Comparison of ENCODE assay signal across 1 cellular context in the genomic region with DNA sequence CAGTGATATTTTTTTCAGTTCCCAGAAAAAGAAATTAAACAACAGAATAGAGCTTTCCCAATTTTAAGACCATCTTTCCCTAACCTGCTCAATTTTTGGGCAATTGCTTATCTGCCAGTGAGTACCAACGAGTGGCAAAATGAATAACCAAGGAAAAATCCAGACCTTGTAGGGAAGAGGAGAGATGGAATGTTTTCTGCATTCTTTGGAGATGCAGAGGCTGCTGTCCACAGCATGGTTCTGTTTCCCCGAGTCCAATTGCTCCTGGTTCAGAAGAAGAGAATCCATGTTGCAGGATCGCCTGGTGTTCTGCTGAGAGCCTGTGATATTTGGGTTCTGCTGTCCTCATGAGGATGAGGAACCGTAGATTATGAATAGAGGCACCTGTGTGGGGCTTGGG.
TF ChIP-seq lines count a peak whose summit lies in the region.

No MANE protein-coding gene starts in this region.

TF ChIP-seq in HepG2, 621 proteins besides CTCF, POLR2A, EP300 and RAD21 (continued from another document):
- TF ChIP-seq, protein P1, sequence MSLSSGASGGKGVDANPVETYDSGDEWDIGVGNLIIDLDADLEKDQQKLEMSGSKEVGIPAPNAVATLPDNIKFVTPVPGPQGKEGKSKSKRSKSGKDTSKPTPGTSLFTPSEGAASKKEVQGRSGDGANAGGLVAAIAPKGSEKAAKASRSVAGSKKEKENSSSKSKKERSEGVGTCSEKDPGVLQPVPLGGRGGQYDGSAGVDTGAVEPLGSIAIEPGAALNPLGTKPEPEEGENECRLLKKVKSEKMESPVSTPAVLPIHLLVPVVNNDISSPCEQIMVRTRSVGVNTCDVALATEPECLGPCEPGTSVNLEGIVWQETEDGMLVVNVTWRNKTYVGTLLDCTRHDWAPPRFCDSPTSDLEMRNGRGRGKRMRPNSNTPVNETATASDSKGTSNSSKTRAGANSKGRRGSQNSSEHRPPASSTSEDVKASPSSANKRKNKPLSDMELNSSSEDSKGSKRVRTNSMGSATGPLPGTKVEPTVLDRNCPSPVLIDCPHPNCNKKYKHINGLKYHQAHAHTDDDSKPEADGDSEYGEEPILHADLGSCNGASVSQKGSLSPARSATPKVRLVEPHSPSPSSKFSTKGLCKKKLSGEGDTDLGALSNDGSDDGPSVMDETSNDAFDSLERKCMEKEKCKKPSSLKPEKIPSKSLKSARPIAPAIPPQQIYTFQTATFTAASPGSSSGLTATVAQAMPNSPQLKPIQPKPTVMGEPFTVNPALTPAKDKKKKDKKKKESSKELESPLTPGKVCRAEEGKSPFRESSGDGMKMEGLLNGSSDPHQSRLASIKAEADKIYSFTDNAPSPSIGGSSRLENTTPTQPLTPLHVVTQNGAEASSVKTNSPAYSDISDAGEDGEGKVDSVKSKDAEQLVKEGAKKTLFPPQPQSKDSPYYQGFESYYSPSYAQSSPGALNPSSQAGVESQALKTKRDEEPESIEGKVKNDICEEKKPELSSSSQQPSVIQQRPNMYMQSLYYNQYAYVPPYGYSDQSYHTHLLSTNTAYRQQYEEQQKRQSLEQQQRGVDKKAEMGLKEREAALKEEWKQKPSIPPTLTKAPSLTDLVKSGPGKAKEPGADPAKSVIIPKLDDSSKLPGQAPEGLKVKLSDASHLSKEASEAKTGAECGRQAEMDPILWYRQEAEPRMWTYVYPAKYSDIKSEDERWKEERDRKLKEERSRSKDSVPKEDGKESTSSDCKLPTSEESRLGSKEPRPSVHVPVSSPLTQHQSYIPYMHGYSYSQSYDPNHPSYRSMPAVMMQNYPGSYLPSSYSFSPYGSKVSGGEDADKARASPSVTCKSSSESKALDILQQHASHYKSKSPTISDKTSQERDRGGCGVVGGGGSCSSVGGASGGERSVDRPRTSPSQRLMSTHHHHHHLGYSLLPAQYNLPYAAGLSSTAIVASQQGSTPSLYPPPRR (CRISPR knock-in tag; IDR thresholded peaks at IDR 0.05; ENCODE audit: borderline replicate concordance): no peak
- TF ChIP-seq ZIK1 (CRISPR knock-in tag; IDR thresholded peaks at IDR 0.05; ENCODE audit: borderline replicate concordance, low read depth) (no peak), FIP1L1 (IDR thresholded peaks at IDR 0.05; ENCODE audit: borderline replicate concordance, insufficient read depth, low read depth, low read length) (no peak), ZNF260 (CRISPR knock-in tag; IDR thresholded peaks at IDR 0.05; ENCODE audit: borderline replicate concordance, low read depth) (no peak), ZNF546 (CRISPR knock-in tag; conservative IDR thresholded peaks at IDR 0.05) (no peak)
